In genomic region chr6:34537922-34538550, GRCh38 we compare ENCODE assay signal across 22 cellular contexts. TPM values are rescaled to one million over a fixed set of nuclear protein-coding genes. Genes with fewer than 3 reads are reported as not detected.
DNase-seq lines count a peak whose midpoint lies in the region; ATAC-seq, FAIRE-seq and TF ChIP-seq lines count a peak whose summit lies in the region.
"Had no signal": no experiment of that assay in that cellular context is flagged by ENCODE, and none has a peak within 500 bp of the region (broad histone marks: within the 10 kb centered on the region; RNA-seq: fewer than 3 reads in every experiment).

No MANE protein-coding gene starts in this region.

- no peak overlapping the region for H3T11ph ChIP-seq in H9 (ENCODE audit: low read length)

- no peak overlapping the region for H2BK12ac ChIP-seq in H9 (ENCODE audit: insufficient read length, low read depth, low read length)
- no peak overlapping the region for H2BK12ac ChIP-seq in neuronal stem cell (ENCODE audit: low read length)

- H3K4me2 ChIP-seq in H9 (ENCODE audit: insufficient read depth, insufficient read length, low read length) = no peak overlapping the region
- H3K4me2 ChIP-seq in K562 (ENCODE audit: insufficient read depth, low read length) = no peak overlapping the region
- no peak overlapping the region for H3K4me2 ChIP-seq in neuronal stem cell (ENCODE audit: insufficient read depth, low read length, poor library complexity, severe bottlenecking)

- H2BK5ac ChIP-seq in H9 (ENCODE audit: insufficient read length, low read length) (no peak overlapping the region), neuronal stem cell (ENCODE audit: low read length) (no peak overlapping the region)

- no TSS peak for BruUV-seq in K562 (replicated peaks; lab: Mats Ljungman, UMichigan)
- BruUV-seq in Caco-2 (replicated peaks; lab: Mats Ljungman, UMichigan) = no TSS peak

- TF ChIP-seq RAD21 in K562 (CRISPR knock-in tag; conservative IDR thresholded peaks at IDR 0.05 in 1 of 2, IDR thresholded peaks at IDR 0.05 in 1 of 2) = no peak

- no peak for DNase-seq in H9
- no peak for DNase-seq in K562 (ENCODE audit: extremely low read depth in 1 of 4, low spot score in 3 of 4)
- no peak for DNase-seq in neuronal stem cell (ENCODE audit: low spot score)
- no peak for DNase-seq in activated CD4-positive, alpha-beta T cell treated with anti-CD3 and anti-CD28 coated beads for 1 hour
- no peak for DNase-seq in left colon
- no peak for DNase-seq in Caco-2
- DNase-seq: ACHN; BE2C; C1 segment of cervical spinal cord; CD4-positive, alpha-beta T cell; DMS153; DMS79; GDM1; GOT3; HCEC 1CT; IMR-90; KG1 had no signal

- H2AFZ ChIP-seq in H9 (ENCODE audit: low read length) (no peak overlapping the region), K562 (ENCODE audit: low read depth, low read length) (no peak overlapping the region), neuronal stem cell (ENCODE audit: low read length) (no peak overlapping the region)

- ATAC-seq in K562 = peak; percentile 8; the same call in 2 of the 3 replicates
- no peak for ATAC-seq in left colon

- H3K23ac ChIP-seq in H9 (ENCODE audit: insufficient read length, low read depth, low read length) (no peak overlapping the region), neuronal stem cell (ENCODE audit: low read depth, low read length, poor library complexity) (no peak overlapping the region)

- TF ChIP-seq CTCF in C4-2B (conservative IDR thresholded peaks at IDR 0.05) (no peak), H9 (conservative IDR thresholded peaks at IDR 0.05) (no peak), K562 (IDR thresholded peaks at IDR 0.05 in 2 of 3, conservative IDR thresholded peaks at IDR 0.05 in 1 of 3; ENCODE audit: insufficient read depth in 2 of 3, low read depth in 1 of 3, low read length in 3 of 3) (no peak), Caco-2 (IDR thresholded peaks at IDR 0.05; ENCODE audit: insufficient read depth in 1 of 2, low read depth in 1 of 2, low read length in 1 of 2, severe bottlenecking in 1 of 2, unreplicated experiment in 1 of 2) (no peak)

- FAIRE-seq in K562 (lab: Jason Lieb, UNC) = no peak
- FAIRE-seq: A204.1, GM12892, HTR-8/SVneo had no signal

- H3K4ac ChIP-seq in H9 (ENCODE audit: low read depth, low read length) (no peak overlapping the region), neuronal stem cell (ENCODE audit: low read length) (no peak overlapping the region)

- H3K4me1 ChIP-seq in H9 (ENCODE audit: insufficient read depth, low read length) = no peaks in the 10 kb centered on the region
- H3K4me1 ChIP-seq in K562 (replicated peaks in 1 of 2; ENCODE audit: control insufficient read depth in 2 of 2, insufficient read depth in 2 of 2, low read length in 2 of 2) = peaks cover 4 to 51% of the 10 kb centered on the region in 2 experiments; a peak in 4 of 5 replicates
- no peaks in the 10 kb centered on the region for H3K4me1 ChIP-seq in neuronal stem cell (ENCODE audit: control insufficient read depth in 2 of 2, insufficient read depth in 1 of 2, low read depth in 1 of 2, low read length in 2 of 2)
- no peaks in the 10 kb centered on the region for H3K4me1 ChIP-seq in Caco-2
- H3K4me1 ChIP-seq: BE2C had no signal

- H3K36me3 Mint-ChIP-seq in H9 (ENCODE audit: insufficient read depth in 1 of 3, low read depth in 3 of 3) (no peaks in the 10 kb centered on the region), Caco-2 (ENCODE audit: insufficient read depth, unreplicated experiment) (no peaks in the 10 kb centered on the region)

- H2BK120ac ChIP-seq in H9 (ENCODE audit: low read depth, low read length, poor library complexity, severe bottlenecking) = no peak overlapping the region
- H2BK120ac ChIP-seq in neuronal stem cell (ENCODE audit: low read depth, low read length) = no peak overlapping the region

- H3K56ac ChIP-seq in H9 (ENCODE audit: insufficient read length, low read depth, low read length) = no peak overlapping the region

- intact Hi-C loops in K562 (cut with micrococcal nuclease) (no loop called here), left colon (cut with DNase I, micrococcal nuclease) (no loop called here), Caco-2 (cut with micrococcal nuclease; ENCODE audit: unreplicated experiment) (no loop called here)

- H4K8ac ChIP-seq in H9 (replicated peaks; ENCODE audit: insufficient read length, low read depth, low read length) = no peak overlapping the region
- H4K8ac ChIP-seq in neuronal stem cell (ENCODE audit: low read depth, low read length) = no peak overlapping the region

- H3K4me3 ChIP-seq in K562 = no peak overlapping the region
- no peak overlapping the region for H3K4me3 ChIP-seq in neuronal stem cell (ENCODE audit: low read length in 2 of 2)
- H3K4me3 ChIP-seq in Caco-2 (ENCODE audit: low read depth, low read length) = no peak overlapping the region

- H2AK5ac ChIP-seq in H9 (ENCODE audit: insufficient read length, low read length) = no peak overlapping the region
- H2AK5ac ChIP-seq in neuronal stem cell (ENCODE audit: low read depth, low read length) = no peak overlapping the region

- no CpG with 5 or more reads among the region's 19 CpGs for WGBS in H9 (ENCODE audit: extremely low coverage, insufficient read length, low lambda C conversion rate)
- WGBS in K562 (ENCODE audit: insufficient coverage, low coverage, missing lambda C conversion rate) = 73% methylated on average over 19 of the region's 19 CpGs
- WGBS in neuronal stem cell (ENCODE audit: extremely low coverage in 2 of 2, insufficient read length in 2 of 2, insufficient replicate concordance in 1 of 2), 2 donors = no CpG with 5 or more reads among the region's 19 CpGs

- TF ChIP-seq EP300 in K562 (IDR thresholded peaks at IDR 0.05; ENCODE audit: low read length) = no peak

- H2BK15ac ChIP-seq in H9 (ENCODE audit: low read depth, low read length) = no peak overlapping the region
- H2BK15ac ChIP-seq in neuronal stem cell (ENCODE audit: low read length) = no peak overlapping the region

- H3K14ac ChIP-seq in H9 (ENCODE audit: insufficient read depth, low read length) = no peak overlapping the region
- H3K14ac ChIP-seq in neuronal stem cell (ENCODE audit: low read length) = no peak overlapping the region

- H4K20me1 ChIP-seq in H9 (ENCODE audit: control insufficient read depth, insufficient read depth, insufficient read length) = no peaks in the 10 kb centered on the region
- no peaks in the 10 kb centered on the region for H4K20me1 ChIP-seq in K562 (replicated peaks; ENCODE audit: control insufficient read depth, insufficient read depth, low read length)

- H3K79me1 ChIP-seq in H9 (ENCODE audit: insufficient read depth, low read depth, low read length, poor library complexity, severe bottlenecking) = no peaks in the 10 kb centered on the region
- H3K79me1 ChIP-seq in neuronal stem cell (ENCODE audit: low read depth, low read length) = peaks cover 2% of the 10 kb centered on the region

- H3K23me2 ChIP-seq in H9 (ENCODE audit: insufficient read length, low read depth, low read length, poor library complexity, severe bottlenecking) = no peaks in the 10 kb centered on the region

- H2BK20ac ChIP-seq in H9 (ENCODE audit: low read depth, low read length, poor library complexity, severe bottlenecking) = no peak overlapping the region

- H3K9me3 Mint-ChIP-seq in H9 (no peaks in the 10 kb centered on the region), Caco-2 (ENCODE audit: unreplicated experiment) (no peaks in the 10 kb centered on the region)
- H3K9me3 Mint-ChIP-seq: CD4-positive, alpha-beta T cell had no signal

- no peak for TF ChIP-seq POLR2A in K562 (conservative IDR thresholded peaks at IDR 0.05)

- H3K9ac ChIP-seq in H9 (ENCODE audit: extremely low read depth, insufficient read length, low read length) = no peak overlapping the region
- H3K9ac ChIP-seq in K562 (ENCODE audit: insufficient read depth in 1 of 2, low read depth in 2 of 2, low read length in 2 of 2) = peak overlapping the region in 1 of 2 experiments; percentile 39; a peak in 2 of 4 replicates
- H3K9ac ChIP-seq in neuronal stem cell (ENCODE audit: low read depth, low read length, poor library complexity) = no peak overlapping the region

- no peaks in the 10 kb centered on the region for H3K9me3 ChIP-seq in H9 (ENCODE audit: control insufficient read depth, low read depth, low read length)
- H3K9me3 ChIP-seq in K562 (replicated peaks; ENCODE audit: control insufficient read depth, insufficient read depth, low read depth, low read length) = no peaks in the 10 kb centered on the region
- no peaks in the 10 kb centered on the region for H3K9me3 ChIP-seq in neuronal stem cell (replicated peaks in 1 of 2; ENCODE audit: control insufficient read depth in 2 of 2, insufficient read depth in 1 of 2, low read depth in 1 of 2, low read length in 2 of 2)
- no peaks in the 10 kb centered on the region for H3K9me3 ChIP-seq in Caco-2
- H3K9me3 ChIP-seq: BE2C had no signal

- no peak overlapping the region for H4K91ac ChIP-seq in H9 (ENCODE audit: insufficient read length, low read depth, low read length)
- no peak overlapping the region for H4K91ac ChIP-seq in neuronal stem cell (ENCODE audit: low read depth, low read length, poor library complexity)

- H3K9me1 ChIP-seq in K562 (ENCODE audit: control insufficient read depth, insufficient read depth, low read length) = no peaks in the 10 kb centered on the region

- H4K5ac ChIP-seq in H9 (ENCODE audit: insufficient read length, low read depth, low read length) = no peak overlapping the region

- no peaks in the 10 kb centered on the region for H3K36me3 ChIP-seq in K562 (ENCODE audit: control insufficient read depth, insufficient read depth, low read length)
- H3K36me3 ChIP-seq in neuronal stem cell (replicated peaks in 1 of 2; ENCODE audit: control insufficient read depth in 2 of 2, insufficient read depth in 2 of 2, low read length in 2 of 2) = no peaks in the 10 kb centered on the region
- no peaks in the 10 kb centered on the region for H3K36me3 ChIP-seq in Caco-2 (ENCODE audit: control insufficient read depth, insufficient read depth, low read length)
- H3K36me3 ChIP-seq: BE2C had no signal

- in situ Hi-C loops in K562 (cut with MboI) = no loop called here

- no peaks in the 10 kb centered on the region; the same call in 1 of the 2 replicates for H3K27me3 Mint-ChIP-seq in H9 (ENCODE audit: low read depth)
- no peaks in the 10 kb centered on the region for H3K27me3 Mint-ChIP-seq in Caco-2 (ENCODE audit: insufficient read depth, unreplicated experiment)
- H3K27me3 Mint-ChIP-seq: CD4-positive, alpha-beta T cell had no signal

- H3K27ac ChIP-seq in C4-2B = peak overlapping the region; percentile 93
- H3K27ac ChIP-seq in H9 (ENCODE audit: insufficient read length, low read depth, low read length) = no peak overlapping the region
- H3K27ac ChIP-seq in K562 (ENCODE audit: extremely low read depth, low read depth, low read length) = no peak overlapping the region
- no peak overlapping the region for H3K27ac ChIP-seq in neuronal stem cell (replicated peaks; ENCODE audit: low read length)

- H3K4me3 Mint-ChIP-seq in H9 (peak overlapping the region in 1 of 2 experiments; percentile 17; a peak in 1 of 5 replicates), Caco-2 (ENCODE audit: unreplicated experiment) (no peak overlapping the region)
- H3K4me3 Mint-ChIP-seq: CD4-positive, alpha-beta T cell had no signal

- H3K79me2 ChIP-seq in H9 (ENCODE audit: insufficient read depth, low read length) (no peaks in the 10 kb centered on the region), K562 (ENCODE audit: control insufficient read depth, insufficient read depth, low read length) (no peaks in the 10 kb centered on the region)

- peaks cover 0 to 23% of the 10 kb centered on the region in 2 experiments; a peak in 2 of 4 replicates for H3K4me1 Mint-ChIP-seq in H9
- H3K4me1 Mint-ChIP-seq in Caco-2 (ENCODE audit: low read depth, unreplicated experiment) = no peaks in the 10 kb centered on the region

- POLR2A ChIA-PET in K562 (lab: Yijun Ruan, JAX) (interaction anchor here (0.6 kb wide), 1 partner anchor 71 kb away, joined by 3 read pairs; no protein-coding TSS in a partner anchor), Caco-2 (lab: Charles Lee) (no interaction called here)

- H3K27me3 ChIP-seq in H9 (ENCODE audit: insufficient read depth, low read length) (no peaks in the 10 kb centered on the region), K562 (ENCODE audit: control insufficient read depth in 2 of 2, insufficient read depth in 2 of 2, low read length in 2 of 2) (no peaks in the 10 kb centered on the region), neuronal stem cell (ENCODE audit: control insufficient read depth in 3 of 3, insufficient read depth in 3 of 3, low read depth in 1 of 3, low read length in 3 of 3) (peaks cover 0 to 75% (median 0%) of the 10 kb centered on the region in 3 experiments), Caco-2 (replicated peaks; ENCODE audit: control insufficient read depth, insufficient read depth, low read length) (no peaks in the 10 kb centered on the region)
- H3K27me3 ChIP-seq: BE2C had no signal

- peak overlapping the region in 2 of 3 experiments; percentile 59 to 61; a peak in 2 of 7 replicates for H3K27ac Mint-ChIP-seq in H9
- H3K27ac Mint-ChIP-seq in Caco-2 (ENCODE audit: unreplicated experiment) = no peak overlapping the region
- H3K27ac Mint-ChIP-seq: CD4-positive, alpha-beta T cell had no signal

- CTCF ChIA-PET in K562 (lab: Yijun Ruan, JAX; ENCODE audit: low intra/inter-chr PET ratio) (no interaction called here), Caco-2 (lab: Charles Lee) (no interaction called here)

- H3K18ac ChIP-seq in H9 (ENCODE audit: insufficient read length, low read depth, low read length) (no peak overlapping the region), neuronal stem cell (ENCODE audit: low read length) (peak overlapping the region; percentile 23)

RNA-seq across cellular contexts. Expression of gene SPDEF, which starts 18.1 kb away (rescaled TPM):
- total RNA-seq in H9 (2021) (0.15 and 0.22 TPM in 2 replicates), K562 (2014; rRNA removed) (0.08 TPM in 1 of 2 replicates, not detected in the other), K562 (2014; rRNA removed; fragmentation: Illumina TruSeq; extraction: Trizol) (not detected in 2 replicates), K562 (2015; rRNA removed; fragmentation: Illumina TruSeq; extraction: Trizol) (0.11 and 0.15 TPM in 2 replicates), K562 (2021) (0.11 and 0.16 TPM in 2 replicates), left colon (10 to 100 TPM; 59.4 to 73.5 TPM), Caco-2 (2022) (0.67 and 0.77 TPM in 2 replicates)
- not detected in 2 replicates for total RNA-seq in K562 (2011; cell fraction: chromatin; rRNA removed; ENCODE audit: low replicate concordance)
- total RNA-seq in K562 (2011; cell fraction: nucleolus; rRNA removed) = 0.13 TPM in 1 of 2 replicates, not detected in the other
- 0.29 TPM in 1 of 2 replicates, not detected in the other for total RNA-seq in K562 (2011; cell fraction: nucleoplasm; rRNA removed)
- polyA plus RNA-seq in K562 (2011; rRNA removed) (0.04 and 0.08 TPM in 2 replicates), K562 (2014; fragmentation: Illumina TruSeq; extraction: Trizol) (0.10 TPM in 1 of 2 replicates, not detected in the other), K562 (2014; fragmentation: Nextera tagmentation; extraction: Ambion mirVana) (not detected), K562 (2014; rRNA removed) (0.08 and 0.12 TPM in 2 replicates)
- polyA plus RNA-seq in K562 (2011; cell fraction: cytosol; rRNA removed) = 0.13 and 0.16 TPM in 2 replicates
- polyA plus RNA-seq in K562 (2011; cell fraction: nucleus; rRNA removed) = 0.23 and 0.35 TPM in 2 replicates
- polyA plus RNA-seq in K562 (2012) = 0.05 TPM in 1 of 2 replicates, not detected in the other
- not detected in 2 replicates for polyA minus RNA-seq in K562 (2011; rRNA and poly(A)+ RNA removed)
- polyA minus RNA-seq in K562 (2011; cell fraction: cytosol; rRNA and poly(A)+ RNA removed) = not detected in 2 replicates
- polyA minus RNA-seq in K562 (2011; cell fraction: nucleus; rRNA and poly(A)+ RNA removed) = not detected in 2 replicates
- 0.18 TPM for polyA plus RNA-seq in neuronal stem cell (2013, experiment 1 of 2)
- polyA plus RNA-seq in neuronal stem cell (2013, experiment 2 of 2) = 0.18 TPM
- total RNA-seq: Daoy, IMR-90 had no signal

Comparison
In these comparisons a context has a peak if more than half of its experiments do, and no peak if none do; other contexts are left out.
1. RNA of gene SPDEF, which starts 18.1 kb away (total RNA-seq): 59.4 to 73.5 TPM in left colon; 0.67 to 0.77 TPM in Caco-2, 0.15 to 0.22 TPM in H9 and 0.08 to 0.29 TPM in K562; every median in the first group is over 10 times any median in the second.